Comparison of ENCODE assay signal across 1 cellular context in genomic region chr14:24255438-24255837, GRCh38.
TF ChIP-seq lines count a peak whose summit lies in the region.

No MANE protein-coding gene starts in this region.

TF ChIP-seq in K562, 482 proteins besides CTCF, POLR2A, EP300 and RAD21:
- no peak for TF ChIP-seq RERE (CRISPR knock-in tag; IDR thresholded peaks at IDR 0.05; ENCODE audit: borderline replicate concordance)
- TF ChIP-seq KLF1 (tag; IDR thresholded peaks at IDR 0.05) = no peak
- TF ChIP-seq ZFX (CRISPR knock-in tag; IDR thresholded peaks at IDR 0.05) = no peak
- no peak for TF ChIP-seq HMG20A (CRISPR knock-in tag; conservative IDR thresholded peaks at IDR 0.05)
- TF ChIP-seq EWSR1 (IDR thresholded peaks at IDR 0.05; ENCODE audit: borderline replicate concordance, low read depth, partially characterized antibody) = no peak
- TF ChIP-seq HBP1 (CRISPR knock-in tag; IDR thresholded peaks at IDR 0.05) = no peak
- TF ChIP-seq ZNF696 (CRISPR knock-in tag; conservative IDR thresholded peaks at IDR 0.05) = no peak
- no peak for TF ChIP-seq ZFP91 (CRISPR knock-in tag; IDR thresholded peaks at IDR 0.05)
- no peak for TF ChIP-seq ZNF277 (CRISPR knock-in tag; IDR thresholded peaks at IDR 0.05; ENCODE audit: borderline replicate concordance)
- no peak for TF ChIP-seq ZNF445 (CRISPR knock-in tag; IDR thresholded peaks at IDR 0.05; ENCODE audit: low read depth)
- TF ChIP-seq ZNF224 (CRISPR knock-in tag; IDR thresholded peaks at IDR 0.05) = no peak
- TF ChIP-seq THRAP3 (IDR thresholded peaks at IDR 0.05; ENCODE audit: borderline replicate concordance) = no peak
